In the genomic region with DNA sequence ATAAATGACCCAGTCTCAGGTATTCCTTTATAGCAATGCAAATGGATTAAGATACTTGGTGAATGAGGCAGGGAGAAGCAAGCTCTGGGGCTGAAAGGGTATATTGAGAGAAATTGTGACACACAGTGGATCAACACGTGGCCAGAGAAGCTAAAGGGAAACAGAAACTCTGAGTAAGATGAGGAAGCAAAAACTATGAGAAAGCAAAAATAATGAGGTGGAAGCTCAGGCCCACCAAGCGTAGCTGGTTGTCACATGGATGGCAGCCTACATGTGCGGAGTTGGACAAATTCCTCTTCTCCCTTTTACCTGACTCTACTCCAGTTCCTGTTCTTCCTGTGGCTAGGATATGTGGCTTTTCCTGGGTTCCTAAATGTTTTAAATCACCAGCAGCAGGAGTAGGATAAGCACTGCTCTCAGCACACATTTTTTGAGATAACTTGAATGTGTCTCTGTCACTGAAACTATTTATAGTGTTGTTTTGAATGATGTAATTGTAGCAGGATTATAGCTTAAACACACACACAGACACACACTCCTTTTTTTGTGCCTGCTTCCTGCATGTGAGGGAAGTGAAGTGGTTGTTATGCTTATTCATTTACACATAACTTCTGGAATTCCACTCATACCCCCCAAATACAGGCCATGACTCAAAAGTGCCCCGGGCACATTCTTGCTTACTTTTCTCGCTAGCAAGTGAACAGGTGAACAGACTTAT, we compare ENCODE assay signal across 1 cellular context.
TF ChIP-seq lines count a peak whose summit lies in the region.

No MANE protein-coding gene starts in this region.

TF ChIP-seq in HEK293, 187 proteins besides CTCF, POLR2A, EP300 and RAD21 (continued from another document):
- TF ChIP-seq, protein P1, sequence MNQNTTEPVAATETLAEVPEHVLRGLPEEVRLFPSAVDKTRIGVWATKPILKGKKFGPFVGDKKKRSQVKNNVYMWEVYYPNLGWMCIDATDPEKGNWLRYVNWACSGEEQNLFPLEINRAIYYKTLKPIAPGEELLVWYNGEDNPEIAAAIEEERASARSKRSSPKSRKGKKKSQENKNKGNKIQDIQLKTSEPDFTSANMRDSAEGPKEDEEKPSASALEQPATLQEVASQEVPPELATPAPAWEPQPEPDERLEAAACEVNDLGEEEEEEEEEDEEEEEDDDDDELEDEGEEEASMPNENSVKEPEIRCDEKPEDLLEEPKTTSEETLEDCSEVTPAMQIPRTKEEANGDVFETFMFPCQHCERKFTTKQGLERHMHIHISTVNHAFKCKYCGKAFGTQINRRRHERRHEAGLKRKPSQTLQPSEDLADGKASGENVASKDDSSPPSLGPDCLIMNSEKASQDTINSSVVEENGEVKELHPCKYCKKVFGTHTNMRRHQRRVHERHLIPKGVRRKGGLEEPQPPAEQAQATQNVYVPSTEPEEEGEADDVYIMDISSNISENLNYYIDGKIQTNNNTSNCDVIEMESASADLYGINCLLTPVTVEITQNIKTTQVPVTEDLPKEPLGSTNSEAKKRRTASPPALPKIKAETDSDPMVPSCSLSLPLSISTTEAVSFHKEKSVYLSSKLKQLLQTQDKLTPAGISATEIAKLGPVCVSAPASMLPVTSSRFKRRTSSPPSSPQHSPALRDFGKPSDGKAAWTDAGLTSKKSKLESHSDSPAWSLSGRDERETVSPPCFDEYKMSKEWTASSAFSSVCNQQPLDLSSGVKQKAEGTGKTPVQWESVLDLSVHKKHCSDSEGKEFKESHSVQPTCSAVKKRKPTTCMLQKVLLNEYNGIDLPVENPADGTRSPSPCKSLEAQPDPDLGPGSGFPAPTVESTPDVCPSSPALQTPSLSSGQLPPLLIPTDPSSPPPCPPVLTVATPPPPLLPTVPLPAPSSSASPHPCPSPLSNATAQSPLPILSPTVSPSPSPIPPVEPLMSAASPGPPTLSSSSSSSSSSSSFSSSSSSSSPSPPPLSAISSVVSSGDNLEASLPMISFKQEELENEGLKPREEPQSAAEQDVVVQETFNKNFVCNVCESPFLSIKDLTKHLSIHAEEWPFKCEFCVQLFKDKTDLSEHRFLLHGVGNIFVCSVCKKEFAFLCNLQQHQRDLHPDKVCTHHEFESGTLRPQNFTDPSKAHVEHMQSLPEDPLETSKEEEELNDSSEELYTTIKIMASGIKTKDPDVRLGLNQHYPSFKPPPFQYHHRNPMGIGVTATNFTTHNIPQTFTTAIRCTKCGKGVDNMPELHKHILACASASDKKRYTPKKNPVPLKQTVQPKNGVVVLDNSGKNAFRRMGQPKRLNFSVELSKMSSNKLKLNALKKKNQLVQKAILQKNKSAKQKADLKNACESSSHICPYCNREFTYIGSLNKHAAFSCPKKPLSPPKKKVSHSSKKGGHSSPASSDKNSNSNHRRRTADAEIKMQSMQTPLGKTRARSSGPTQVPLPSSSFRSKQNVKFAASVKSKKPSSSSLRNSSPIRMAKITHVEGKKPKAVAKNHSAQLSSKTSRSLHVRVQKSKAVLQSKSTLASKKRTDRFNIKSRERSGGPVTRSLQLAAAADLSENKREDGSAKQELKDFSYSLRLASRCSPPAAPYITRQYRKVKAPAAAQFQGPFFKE (tag by site-specific recombination; IDR thresholded peaks at IDR 0.05; ENCODE audit: borderline replicate concordance): no peak
- TF ChIP-seq, protein P2, sequence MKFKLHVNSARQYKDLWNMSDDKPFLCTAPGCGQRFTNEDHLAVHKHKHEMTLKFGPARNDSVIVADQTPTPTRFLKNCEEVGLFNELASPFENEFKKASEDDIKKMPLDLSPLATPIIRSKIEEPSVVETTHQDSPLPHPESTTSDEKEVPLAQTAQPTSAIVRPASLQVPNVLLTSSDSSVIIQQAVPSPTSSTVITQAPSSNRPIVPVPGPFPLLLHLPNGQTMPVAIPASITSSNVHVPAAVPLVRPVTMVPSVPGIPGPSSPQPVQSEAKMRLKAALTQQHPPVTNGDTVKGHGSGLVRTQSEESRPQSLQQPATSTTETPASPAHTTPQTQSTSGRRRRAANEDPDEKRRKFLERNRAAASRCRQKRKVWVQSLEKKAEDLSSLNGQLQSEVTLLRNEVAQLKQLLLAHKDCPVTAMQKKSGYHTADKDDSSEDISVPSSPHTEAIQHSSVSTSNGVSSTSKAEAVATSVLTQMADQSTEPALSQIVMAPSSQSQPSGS (tag by site-specific recombination; IDR thresholded peaks at IDR 0.05; ENCODE audit: low read depth): 0 out of 2 replicates have a peak, but pooled peaks have one; percentile 17
- TF ChIP-seq KLF10 (tag by site-specific recombination; IDR thresholded peaks at IDR 0.05) (no peak), ZNF621 (tag by site-specific recombination; IDR thresholded peaks at IDR 0.05) (no peak), GLIS2 (tag by site-specific recombination; IDR thresholded peaks at IDR 0.05) (0 out of 2 replicates have a peak, but pooled peaks have one; percentile 13), ZNF521 (tag by site-specific recombination; IDR thresholded peaks at IDR 0.05) (no peak), ZNF324 (tag by site-specific recombination; IDR thresholded peaks at IDR 0.05) (no peak), ZNF777 (tag by site-specific recombination; IDR thresholded peaks at IDR 0.05; ENCODE audit: borderline replicate concordance) (no peak), WT1 (tag by site-specific recombination; IDR thresholded peaks at IDR 0.05) (peak; percentile 94), ZNF112 (tag by site-specific recombination; IDR thresholded peaks at IDR 0.05) (no peak), ZNF169 (tag by site-specific recombination; IDR thresholded peaks at IDR 0.05) (no peak), FEZF1 (tag by site-specific recombination; IDR thresholded peaks at IDR 0.05) (peak; percentile 39), ZNF785 (tag by site-specific recombination; IDR thresholded peaks at IDR 0.05) (no peak), PRDM1 (tag by site-specific recombination; IDR thresholded peaks at IDR 0.05) (no peak), SALL2 (tag by site-specific recombination; IDR thresholded peaks at IDR 0.05; ENCODE audit: borderline replicate concordance) (no peak), ZNF600 (tag by site-specific recombination; IDR thresholded peaks at IDR 0.05) (peak; percentile 69), ZNF416 (tag by site-specific recombination; IDR thresholded peaks at IDR 0.05) (no peak), ZNF292 (tag by site-specific recombination; IDR thresholded peaks at IDR 0.05; ENCODE audit: borderline replicate concordance, low read depth) (no peak), ZNF843 (tag by site-specific recombination; IDR thresholded peaks at IDR 0.05) (no peak), ZNF335 (tag by site-specific recombination; conservative IDR thresholded peaks at IDR 0.05) (peak; percentile 23; the same call in 1 of the 2 replicates)
- TF ChIP-seq, protein P3, sequence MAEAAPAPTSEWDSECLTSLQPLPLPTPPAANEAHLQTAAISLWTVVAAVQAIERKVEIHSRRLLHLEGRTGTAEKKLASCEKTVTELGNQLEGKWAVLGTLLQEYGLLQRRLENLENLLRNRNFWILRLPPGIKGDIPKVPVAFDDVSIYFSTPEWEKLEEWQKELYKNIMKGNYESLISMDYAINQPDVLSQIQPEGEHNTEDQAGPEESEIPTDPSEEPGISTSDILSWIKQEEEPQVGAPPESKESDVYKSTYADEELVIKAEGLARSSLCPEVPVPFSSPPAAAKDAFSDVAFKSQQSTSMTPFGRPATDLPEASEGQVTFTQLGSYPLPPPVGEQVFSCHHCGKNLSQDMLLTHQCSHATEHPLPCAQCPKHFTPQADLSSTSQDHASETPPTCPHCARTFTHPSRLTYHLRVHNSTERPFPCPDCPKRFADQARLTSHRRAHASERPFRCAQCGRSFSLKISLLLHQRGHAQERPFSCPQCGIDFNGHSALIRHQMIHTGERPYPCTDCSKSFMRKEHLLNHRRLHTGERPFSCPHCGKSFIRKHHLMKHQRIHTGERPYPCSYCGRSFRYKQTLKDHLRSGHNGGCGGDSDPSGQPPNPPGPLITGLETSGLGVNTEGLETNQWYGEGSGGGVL (tag by site-specific recombination; IDR thresholded peaks at IDR 0.05): peak; percentile 52; the same call in 1 of the 2 replicates
- TF ChIP-seq, protein P4, sequence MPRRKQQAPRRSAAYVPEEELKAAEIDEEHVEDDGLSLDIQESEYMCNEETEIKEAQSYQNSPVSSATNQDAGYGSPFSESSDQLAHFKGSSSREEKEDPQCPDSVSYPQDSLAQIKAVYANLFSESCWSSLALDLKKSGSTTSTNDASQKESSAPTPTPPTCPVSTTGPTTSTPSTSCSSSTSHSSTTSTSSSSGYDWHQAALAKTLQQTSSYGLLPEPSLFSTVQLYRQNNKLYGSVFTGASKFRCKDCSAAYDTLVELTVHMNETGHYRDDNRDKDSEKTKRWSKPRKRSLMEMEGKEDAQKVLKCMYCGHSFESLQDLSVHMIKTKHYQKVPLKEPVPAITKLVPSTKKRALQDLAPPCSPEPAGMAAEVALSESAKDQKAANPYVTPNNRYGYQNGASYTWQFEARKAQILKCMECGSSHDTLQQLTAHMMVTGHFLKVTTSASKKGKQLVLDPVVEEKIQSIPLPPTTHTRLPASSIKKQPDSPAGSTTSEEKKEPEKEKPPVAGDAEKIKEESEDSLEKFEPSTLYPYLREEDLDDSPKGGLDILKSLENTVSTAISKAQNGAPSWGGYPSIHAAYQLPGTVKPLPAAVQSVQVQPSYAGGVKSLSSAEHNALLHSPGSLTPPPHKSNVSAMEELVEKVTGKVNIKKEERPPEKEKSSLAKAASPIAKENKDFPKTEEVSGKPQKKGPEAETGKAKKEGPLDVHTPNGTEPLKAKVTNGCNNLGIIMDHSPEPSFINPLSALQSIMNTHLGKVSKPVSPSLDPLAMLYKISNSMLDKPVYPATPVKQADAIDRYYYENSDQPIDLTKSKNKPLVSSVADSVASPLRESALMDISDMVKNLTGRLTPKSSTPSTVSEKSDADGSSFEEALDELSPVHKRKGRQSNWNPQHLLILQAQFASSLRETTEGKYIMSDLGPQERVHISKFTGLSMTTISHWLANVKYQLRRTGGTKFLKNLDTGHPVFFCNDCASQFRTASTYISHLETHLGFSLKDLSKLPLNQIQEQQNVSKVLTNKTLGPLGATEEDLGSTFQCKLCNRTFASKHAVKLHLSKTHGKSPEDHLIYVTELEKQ (tag by site-specific recombination; IDR thresholded peaks at IDR 0.05; ENCODE audit: borderline replicate concordance): no peak
- TF ChIP-seq, protein P5, sequence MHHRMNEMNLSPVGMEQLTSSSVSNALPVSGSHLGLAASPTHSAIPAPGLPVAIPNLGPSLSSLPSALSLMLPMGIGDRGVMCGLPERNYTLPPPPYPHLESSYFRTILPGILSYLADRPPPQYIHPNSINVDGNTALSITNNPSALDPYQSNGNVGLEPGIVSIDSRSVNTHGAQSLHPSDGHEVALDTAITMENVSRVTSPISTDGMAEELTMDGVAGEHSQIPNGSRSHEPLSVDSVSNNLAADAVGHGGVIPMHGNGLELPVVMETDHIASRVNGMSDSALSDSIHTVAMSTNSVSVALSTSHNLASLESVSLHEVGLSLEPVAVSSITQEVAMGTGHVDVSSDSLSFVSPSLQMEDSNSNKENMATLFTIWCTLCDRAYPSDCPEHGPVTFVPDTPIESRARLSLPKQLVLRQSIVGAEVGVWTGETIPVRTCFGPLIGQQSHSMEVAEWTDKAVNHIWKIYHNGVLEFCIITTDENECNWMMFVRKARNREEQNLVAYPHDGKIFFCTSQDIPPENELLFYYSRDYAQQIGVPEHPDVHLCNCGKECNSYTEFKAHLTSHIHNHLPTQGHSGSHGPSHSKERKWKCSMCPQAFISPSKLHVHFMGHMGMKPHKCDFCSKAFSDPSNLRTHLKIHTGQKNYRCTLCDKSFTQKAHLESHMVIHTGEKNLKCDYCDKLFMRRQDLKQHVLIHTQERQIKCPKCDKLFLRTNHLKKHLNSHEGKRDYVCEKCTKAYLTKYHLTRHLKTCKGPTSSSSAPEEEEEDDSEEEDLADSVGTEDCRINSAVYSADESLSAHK (tag by site-specific recombination; IDR thresholded peaks at IDR 0.05): 0 out of 2 replicates have a peak, but pooled peaks have one; percentile 5
- TF ChIP-seq, protein P6, sequence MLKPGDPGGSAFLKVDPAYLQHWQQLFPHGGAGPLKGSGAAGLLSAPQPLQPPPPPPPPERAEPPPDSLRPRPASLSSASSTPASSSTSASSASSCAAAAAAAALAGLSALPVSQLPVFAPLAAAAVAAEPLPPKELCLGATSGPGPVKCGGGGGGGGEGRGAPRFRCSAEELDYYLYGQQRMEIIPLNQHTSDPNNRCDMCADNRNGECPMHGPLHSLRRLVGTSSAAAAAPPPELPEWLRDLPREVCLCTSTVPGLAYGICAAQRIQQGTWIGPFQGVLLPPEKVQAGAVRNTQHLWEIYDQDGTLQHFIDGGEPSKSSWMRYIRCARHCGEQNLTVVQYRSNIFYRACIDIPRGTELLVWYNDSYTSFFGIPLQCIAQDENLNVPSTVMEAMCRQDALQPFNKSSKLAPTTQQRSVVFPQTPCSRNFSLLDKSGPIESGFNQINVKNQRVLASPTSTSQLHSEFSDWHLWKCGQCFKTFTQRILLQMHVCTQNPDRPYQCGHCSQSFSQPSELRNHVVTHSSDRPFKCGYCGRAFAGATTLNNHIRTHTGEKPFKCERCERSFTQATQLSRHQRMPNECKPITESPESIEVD (tag by site-specific recombination; IDR thresholded peaks at IDR 0.05): peak; percentile 47
- TF ChIP-seq, protein P7, sequence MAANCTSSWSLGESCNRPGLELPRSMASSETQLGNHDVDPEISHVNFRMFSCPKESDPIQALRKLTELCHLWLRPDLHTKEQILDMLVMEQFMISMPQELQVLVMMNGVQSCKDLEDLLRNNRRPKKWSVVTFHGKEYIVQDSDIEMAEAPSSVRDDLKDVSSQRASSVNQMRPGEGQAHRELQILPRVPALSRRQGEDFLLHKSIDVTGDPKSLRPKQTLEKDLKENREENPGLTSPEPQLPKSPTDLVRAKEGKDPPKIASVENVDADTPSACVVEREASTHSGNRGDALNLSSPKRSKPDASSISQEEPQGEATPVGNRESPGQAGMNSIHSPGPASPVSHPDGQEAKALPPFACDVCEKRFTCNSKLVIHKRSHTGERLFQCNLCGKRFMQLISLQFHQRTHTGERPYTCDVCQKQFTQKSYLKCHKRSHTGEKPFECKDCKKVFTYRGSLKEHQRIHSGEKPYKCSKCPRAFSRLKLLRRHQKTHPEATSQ (tag by site-specific recombination; IDR thresholded peaks at IDR 0.05): no peak
TF ChIP-seq in HEK293: peak in this region for 15.
